Comparison of ENCODE assay signal across 1 cellular context in the genomic region with DNA sequence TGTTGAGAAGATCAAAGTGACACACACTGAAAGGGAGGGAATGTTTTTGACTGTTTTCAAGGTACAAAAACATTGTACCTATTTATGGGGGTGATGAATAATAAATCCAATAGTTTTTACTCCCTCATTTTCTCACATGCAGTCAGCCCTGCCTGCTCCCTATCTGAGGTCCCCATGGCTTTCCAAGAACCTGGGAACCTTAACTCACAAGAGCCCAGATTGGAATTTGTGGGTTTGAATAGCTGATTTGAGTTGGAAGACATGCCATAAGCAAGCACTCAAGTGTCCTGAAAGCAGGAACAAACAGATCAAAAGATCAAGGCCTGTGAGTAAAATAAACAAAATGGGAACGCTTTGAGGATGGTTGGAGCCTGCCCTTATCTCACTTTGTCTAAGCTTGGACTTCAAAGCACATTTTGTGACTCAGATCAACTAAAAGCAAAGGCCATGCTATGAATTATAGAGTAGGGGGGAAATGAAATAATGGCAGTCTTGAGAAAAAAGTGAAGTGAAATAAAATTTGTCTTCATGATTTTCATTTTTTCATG.
TF ChIP-seq lines count a peak whose summit lies in the region.

No MANE protein-coding gene starts in this region.

TF ChIP-seq in HepG2, 621 proteins besides CTCF, POLR2A, EP300 and RAD21 (continued from another document and continues in another):
- TF ChIP-seq ZBTB40 (IDR thresholded peaks at IDR 0.05) (no peak), ZBTB40 (CRISPR knock-in tag; IDR thresholded peaks at IDR 0.05) (no peak; the same call in 1 of the 2 replicates), FOXM1 (CRISPR knock-in tag; IDR thresholded peaks at IDR 0.05) (no peak), ZSCAN25 (CRISPR knock-in tag; IDR thresholded peaks at IDR 0.05) (no peak), ZNF556 (CRISPR knock-in tag; IDR thresholded peaks at IDR 0.05; ENCODE audit: borderline replicate concordance) (no peak; the same call in 1 of the 2 replicates), ATF6 (CRISPR knock-in tag; conservative IDR thresholded peaks at IDR 0.05) (no peak), ZNF256 (CRISPR knock-in tag; conservative IDR thresholded peaks at IDR 0.05) (no peak), ZNF615 (CRISPR knock-in tag; IDR thresholded peaks at IDR 0.05; ENCODE audit: borderline replicate concordance) (no peak), GPBP1L1 (CRISPR knock-in tag; IDR thresholded peaks at IDR 0.05) (no peak), CBX2 (IDR thresholded peaks at IDR 0.05; ENCODE audit: low read depth, low read length) (no peak), CBX2 (CRISPR knock-in tag; IDR thresholded peaks at IDR 0.05; ENCODE audit: low read depth) (no peak), IKZF1 (IDR thresholded peaks at IDR 0.05) (no peak), FOXA1 (IDR thresholded peaks at IDR 0.05) (no peak), FOXA1 (CRISPR knock-in tag; IDR thresholded peaks at IDR 0.05) (peak; percentile 88), ONECUT2 (CRISPR knock-in tag; IDR thresholded peaks at IDR 0.05) (no peak), IRF9 (CRISPR knock-in tag; IDR thresholded peaks at IDR 0.05; ENCODE audit: borderline replicate concordance) (no peak), ZNF83 (CRISPR knock-in tag; IDR thresholded peaks at IDR 0.05; ENCODE audit: borderline replicate concordance) (no peak), HIVEP1 (CRISPR knock-in tag; IDR thresholded peaks at IDR 0.05) (no peak), ZNF577 (CRISPR knock-in tag; IDR thresholded peaks at IDR 0.05; ENCODE audit: borderline replicate concordance, low read depth) (no peak), ATF4 (CRISPR knock-in tag; IDR thresholded peaks at IDR 0.05) (peak in 1 of 2 experiments; percentile 73; a peak in 2 of 4 replicates)
- TF ChIP-seq, protein P1, sequence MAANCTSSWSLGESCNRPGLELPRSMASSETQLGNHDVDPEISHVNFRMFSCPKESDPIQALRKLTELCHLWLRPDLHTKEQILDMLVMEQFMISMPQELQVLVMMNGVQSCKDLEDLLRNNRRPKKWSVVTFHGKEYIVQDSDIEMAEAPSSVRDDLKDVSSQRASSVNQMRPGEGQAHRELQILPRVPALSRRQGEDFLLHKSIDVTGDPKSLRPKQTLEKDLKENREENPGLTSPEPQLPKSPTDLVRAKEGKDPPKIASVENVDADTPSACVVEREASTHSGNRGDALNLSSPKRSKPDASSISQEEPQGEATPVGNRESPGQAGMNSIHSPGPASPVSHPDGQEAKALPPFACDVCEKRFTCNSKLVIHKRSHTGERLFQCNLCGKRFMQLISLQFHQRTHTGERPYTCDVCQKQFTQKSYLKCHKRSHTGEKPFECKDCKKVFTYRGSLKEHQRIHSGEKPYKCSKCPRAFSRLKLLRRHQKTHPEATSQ (CRISPR knock-in tag; IDR thresholded peaks at IDR 0.05; ENCODE audit: borderline replicate concordance) = peak; percentile 82; the same call in 1 of the 2 replicates
- TF ChIP-seq, protein P2, sequence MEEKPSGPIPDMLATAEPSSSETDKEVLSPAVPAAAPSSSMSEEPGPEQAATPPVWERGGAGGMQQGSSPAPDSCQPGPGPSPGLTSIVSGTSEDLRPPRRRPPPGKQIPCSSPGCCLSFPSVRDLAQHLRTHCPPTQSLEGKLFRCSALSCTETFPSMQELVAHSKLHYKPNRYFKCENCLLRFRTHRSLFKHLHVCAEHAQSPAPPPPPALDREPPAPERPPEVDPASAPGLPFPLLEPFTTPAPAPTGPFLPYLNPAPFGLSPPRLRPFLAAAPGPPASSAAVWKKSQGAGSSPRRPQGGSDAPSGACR (CRISPR knock-in tag; IDR thresholded peaks at IDR 0.05) = no peak
- TF ChIP-seq, protein P3, sequence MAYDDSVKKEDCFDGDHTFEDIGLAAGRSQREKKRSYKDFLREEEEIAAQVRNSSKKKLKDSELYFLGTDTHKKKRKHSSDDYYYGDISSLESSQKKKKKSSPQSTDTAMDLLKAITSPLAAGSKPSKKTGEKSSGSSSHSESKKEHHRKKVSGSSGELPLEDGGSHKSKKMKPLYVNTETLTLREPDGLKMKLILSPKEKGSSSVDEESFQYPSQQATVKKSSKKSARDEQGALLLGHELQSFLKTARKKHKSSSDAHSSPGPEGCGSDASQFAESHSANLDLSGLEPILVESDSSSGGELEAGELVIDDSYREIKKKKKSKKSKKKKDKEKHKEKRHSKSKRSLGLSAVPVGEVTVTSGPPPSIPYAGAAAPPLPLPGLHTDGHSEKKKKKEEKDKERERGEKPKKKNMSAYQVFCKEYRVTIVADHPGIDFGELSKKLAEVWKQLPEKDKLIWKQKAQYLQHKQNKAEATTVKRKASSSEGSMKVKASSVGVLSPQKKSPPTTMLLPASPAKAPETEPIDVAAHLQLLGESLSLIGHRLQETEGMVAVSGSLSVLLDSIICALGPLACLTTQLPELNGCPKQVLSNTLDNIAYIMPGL (CRISPR knock-in tag; IDR thresholded peaks at IDR 0.05; ENCODE audit: borderline replicate concordance in 1 of 2, low read depth in 1 of 2) = peak in 1 of 2 experiments; percentile 23; a peak in 1 of 4 replicates
- TF ChIP-seq, protein P4, sequence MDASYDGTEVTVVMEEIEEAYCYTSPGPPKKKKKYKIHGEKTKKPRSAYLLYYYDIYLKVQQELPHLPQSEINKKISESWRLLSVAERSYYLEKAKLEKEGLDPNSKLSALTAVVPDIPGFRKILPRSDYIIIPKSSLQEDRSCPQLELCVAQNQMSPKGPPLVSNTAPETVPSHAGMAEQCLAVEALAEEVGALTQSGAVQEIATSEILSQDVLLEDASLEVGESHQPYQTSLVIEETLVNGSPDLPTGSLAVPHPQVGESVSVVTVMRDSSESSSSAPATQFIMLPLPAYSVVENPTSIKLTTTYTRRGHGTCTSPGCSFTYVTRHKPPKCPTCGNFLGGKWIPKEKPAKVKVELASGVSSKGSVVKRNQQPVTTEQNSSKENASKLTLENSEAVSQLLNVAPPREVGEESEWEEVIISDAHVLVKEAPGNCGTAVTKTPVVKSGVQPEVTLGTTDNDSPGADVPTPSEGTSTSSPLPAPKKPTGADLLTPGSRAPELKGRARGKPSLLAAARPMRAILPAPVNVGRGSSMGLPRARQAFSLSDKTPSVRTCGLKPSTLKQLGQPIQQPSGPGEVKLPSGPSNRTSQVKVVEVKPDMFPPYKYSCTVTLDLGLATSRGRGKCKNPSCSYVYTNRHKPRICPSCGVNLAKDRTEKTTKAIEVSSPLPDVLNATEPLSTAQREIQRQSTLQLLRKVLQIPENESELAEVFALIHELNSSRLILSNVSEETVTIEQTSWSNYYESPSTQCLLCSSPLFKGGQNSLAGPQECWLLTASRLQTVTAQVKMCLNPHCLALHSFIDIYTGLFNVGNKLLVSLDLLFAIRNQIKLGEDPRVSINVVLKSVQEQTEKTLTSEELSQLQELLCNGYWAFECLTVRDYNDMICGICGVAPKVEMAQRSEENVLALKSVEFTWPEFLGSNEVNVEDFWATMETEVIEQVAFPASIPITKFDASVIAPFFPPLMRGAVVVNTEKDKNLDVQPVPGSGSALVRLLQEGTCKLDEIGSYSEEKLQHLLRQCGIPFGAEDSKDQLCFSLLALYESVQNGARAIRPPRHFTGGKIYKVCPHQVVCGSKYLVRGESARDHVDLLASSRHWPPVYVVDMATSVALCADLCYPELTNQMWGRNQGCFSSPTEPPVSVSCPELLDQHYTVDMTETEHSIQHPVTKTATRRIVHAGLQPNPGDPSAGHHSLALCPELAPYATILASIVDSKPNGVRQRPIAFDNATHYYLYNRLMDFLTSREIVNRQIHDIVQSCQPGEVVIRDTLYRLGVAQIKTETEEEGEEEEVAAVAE (CRISPR knock-in tag; IDR thresholded peaks at IDR 0.05; ENCODE audit: borderline replicate concordance) = peak; percentile 67; the same call in 1 of the 2 replicates
